20 cellular contexts compared by ENCODE assay signal in genomic region chr12:40947812-40948211, GRCh38.
"Had no signal": no experiment of that assay in that cellular context is flagged by ENCODE, and none has a peak within 500 bp of the region (broad histone marks: within the 10 kb centered on the region; RNA-seq: fewer than 3 reads in every experiment).

No MANE protein-coding gene starts in this region.

- H3K27me3 Mint-ChIP-seq: dendritic cell treated with granulocyte-macrophage colony-stimulating factor and Interleukin-4, amounts not matched to agents 40 ng/mL and 50 ng/mL, for 4 days; stimulated activated naive CD8-positive, alpha-beta T cell treated with anti-CD3 and anti-CD28 coated beads, Interleukin-15, amount 100 ng/mL, for 72 hours; type B pancreatic cell had no signal

- H3K27ac ChIP-seq: ascending aorta, skin epidermis had no signal

- H3K9me3 Mint-ChIP-seq: activated T-cell treated with anti-CD3 and anti-CD28 coated beads, Interleukin-2, amount 50 U/mL, for 72 hours; dendritic cell treated with granulocyte-macrophage colony-stimulating factor and Interleukin-4, amounts not matched to agents 40 ng/mL and 50 ng/mL, for 4 days; memory B cell; neural crest cell; stimulated activated naive CD8-positive, alpha-beta T cell treated with anti-CD3 and anti-CD28 coated beads, Interleukin-15, amount 100 ng/mL, for 72 hours; type B pancreatic cell had no signal

- FAIRE-seq: kidney had no signal

- H3K36me3 ChIP-seq: ascending aorta had no signal

- H3K27me3 ChIP-seq: ascending aorta had no signal

- H3K4me3 Mint-ChIP-seq: activated T-cell treated with anti-CD3 and anti-CD28 coated beads, Interleukin-2, amount 50 U/mL, for 72 hours; dendritic cell treated with granulocyte-macrophage colony-stimulating factor and Interleukin-4, amounts not matched to agents 40 ng/mL and 50 ng/mL, for 4 days; memory B cell; neural crest cell; stimulated activated naive CD8-positive, alpha-beta T cell treated with anti-CD3 and anti-CD28 coated beads, Interleukin-15, amount 100 ng/mL, for 72 hours; type B pancreatic cell had no signal

- H3K4me1 Mint-ChIP-seq: memory B cell; neural crest cell; stimulated activated naive CD8-positive, alpha-beta T cell treated with anti-CD3 and anti-CD28 coated beads, Interleukin-15, amount 100 ng/mL, for 72 hours had no signal

- H3K36me3 Mint-ChIP-seq: memory B cell, type B pancreatic cell had no signal

- H3K4me3 ChIP-seq: ascending aorta, skin epidermis had no signal

- H3K9me3 ChIP-seq: ascending aorta had no signal

- H3K27ac Mint-ChIP-seq: activated T-cell treated with anti-CD3 and anti-CD28 coated beads, Interleukin-2, amount 50 U/mL, for 72 hours; dendritic cell treated with granulocyte-macrophage colony-stimulating factor and Interleukin-4, amounts not matched to agents 40 ng/mL and 50 ng/mL, for 4 days; memory B cell; stimulated activated naive CD8-positive, alpha-beta T cell treated with anti-CD3 and anti-CD28 coated beads, Interleukin-15, amount 100 ng/mL, for 72 hours; type B pancreatic cell had no signal

- DNase-seq: activated CD4-positive, alpha-beta T cell treated with anti-CD3 and anti-CD28 coated beads, Interleukin-2, amount 50 U/mL, for 1 hour; activated CD8-positive, alpha-beta memory T cell treated with anti-CD3 and anti-CD28 coated beads for 24 hours; activated effector memory CD4-positive, alpha-beta T cell treated with anti-CD3 and anti-CD28 coated beads, Interleukin-2, amount 50 U/mL, for 16 hours; activated naive CD4-positive, alpha-beta T cell treated with anti-CD3 and anti-CD28 coated beads, Interleukin-2, amount 50 U/mL, for 16 hours; activated T-cell treated with anti-CD3 and anti-CD28 coated beads, Interleukin-2, amount 50 U/mL, for 72 hours; effector CD8-positive, alpha-beta T cell; foreskin melanocyte; kidney; left ventricle myocardium superior; right cardiac atrium; stimulated activated CD4-positive, alpha-beta T cell treated with anti-CD3 and anti-CD28 coated beads, Interleukin-4, amount 100 ng/mL, for 1 hour; stimulated activated naive CD8-positive, alpha-beta T cell treated with anti-CD3 and anti-CD28 coated beads, Interleukin-15, amount 100 ng/mL, for 72 hours; T1000 had no signal

- H3K4me1 ChIP-seq: ascending aorta had no signal

- ATAC-seq: activated CD4-positive, CD25-positive, alpha-beta regulatory T cell treated with anti-CD3 and anti-CD28 coated beads, Interleukin-2, amount 50 U/mL, for 24 hours; activated T-cell treated with anti-CD3 and anti-CD28 coated beads, Interleukin-2, amount 50 U/mL, for 72 hours; left ventricle myocardium superior; right cardiac atrium; stimulated activated naive CD8-positive, alpha-beta T cell treated with anti-CD3 and anti-CD28 coated beads, Interleukin-15, amount 100 ng/mL, for 72 hours had no signal
